ENCODE assay signal across 8 cellular contexts in the genomic region with DNA sequence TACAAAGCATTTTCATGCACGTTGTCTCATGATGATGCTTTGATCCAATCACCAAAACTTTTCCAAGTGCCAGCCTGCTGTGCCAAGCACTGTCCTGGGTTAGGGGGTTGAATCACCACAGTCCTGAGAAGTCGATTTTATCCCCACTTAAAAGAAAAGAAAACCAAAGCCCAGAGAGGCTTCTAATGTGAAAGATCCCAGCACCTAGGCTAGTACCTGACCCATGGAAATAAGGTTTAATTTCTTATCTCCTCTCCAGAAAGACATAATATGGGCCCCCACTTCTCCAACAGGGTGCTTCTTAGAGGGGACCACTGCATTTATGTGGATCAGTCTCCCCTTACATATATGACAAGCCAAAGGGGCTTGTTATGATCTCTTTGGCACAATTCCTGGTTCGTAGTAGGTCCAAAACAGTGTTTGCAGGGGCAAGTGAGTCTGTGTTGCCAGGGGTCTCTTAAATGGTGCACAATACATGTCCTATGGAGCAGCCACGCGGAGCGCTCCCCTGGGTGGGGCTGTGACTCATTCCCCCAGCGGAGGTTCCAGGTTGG. TPM values are rescaled to one million over a fixed set of nuclear protein-coding genes. Genes with fewer than 3 reads are reported as not detected.
DNase-seq lines count a peak whose midpoint lies in the region; ATAC-seq, FAIRE-seq and TF ChIP-seq lines count a peak whose summit lies in the region.

No MANE protein-coding gene starts in this region.

- H3K36me3 Mint-ChIP-seq in T-helper 1 cell treated with Interleukin-12 subunit alpha and Interleukin-12 subunit beta and Interleukin-4 antibody, amounts not matched to agents 30 μg/mL and 1 μg/mL, for 36 hours (ENCODE audit: low read depth), result peaks cover 3% of the 10 kb centered on the region
- H3K36me3 Mint-ChIP-seq in activated T-helper 2 cell treated with anti-CD3 and anti-CD28 coated beads, Interferon-gamma antibody, Interleukin-2, Interleukin-4, amounts not matched to agents 10 μg/mL and 5 μg/mL and 100 μg/mL, durations not matched to agents 14 hours and 24 hours and 36 hours (ENCODE audit: low read depth), result no peaks in the 10 kb centered on the region

- no peak for ATAC-seq in HG02588 (IDR thresholded peaks at IDR 0.05; ENCODE audit: unreplicated experiment)

- H3K4me1 ChIP-seq in kidney (ENCODE audit: control insufficient read depth in 1 of 2, insufficient read depth in 1 of 2, low read depth in 1 of 2, low read length in 2 of 2) (peaks cover 22 to 29% of the 10 kb centered on the region in 2 donors), subcutaneous abdominal adipose tissue (ENCODE audit: control insufficient read depth in 5 of 5, insufficient read depth in 5 of 5, low read length in 5 of 5) (peaks cover 12 to 71% (median 56%) of the 10 kb centered on the region in 5 donors)

- DNase-seq in T-helper 1 cell (no peak), kidney (peak; percentile 10), NCI-H69 (lab: John Stamatoyannopoulos, UW) (no peak)
- no peak for DNase-seq in activated T-helper 2 cell treated with anti-CD3 and anti-CD28 coated beads, Interferon-gamma antibody, Interleukin-2, Interleukin-4, amounts not matched to agents 10 μg/mL and 5 μg/mL and 100 μg/mL, durations not matched to agents 14 hours and 24 hours and 36 hours (ENCODE audit: low spot score)
- no peak for DNase-seq in activated effector memory CD4-positive, alpha-beta T cell treated with anti-CD3 and anti-CD28 coated beads, Interleukin-2, amount 50 U/mL, for 16 hours

- H3K9ac ChIP-seq in kidney (ENCODE audit: low read length in 2 of 2) (peak overlapping the region in 1 of 2 donors; percentile 17), subcutaneous abdominal adipose tissue (ENCODE audit: low read length in 5 of 5) (peak overlapping the region in 3 of 5 donors; percentile 7 to 64 (median 31))

- FAIRE-seq in kidney (lab: Jason Lieb, UNC), result no peak

- H3K4me3 ChIP-seq in kidney (ENCODE audit: low read length in 2 of 2) (peak overlapping the region; percentile 7 to 80), subcutaneous abdominal adipose tissue (ENCODE audit: low read depth in 1 of 5, low read length in 5 of 5) (peak overlapping the region in 3 of 5 donors; percentile 82 to 85 (median 83))

- peak overlapping the region; percentile 96 for H3K4me3 Mint-ChIP-seq in T-helper 1 cell treated with Interleukin-12 subunit alpha and Interleukin-12 subunit beta and Interleukin-4 antibody, amounts not matched to agents 30 μg/mL and 1 μg/mL, for 36 hours
- H3K4me3 Mint-ChIP-seq in activated T-helper 2 cell treated with anti-CD3 and anti-CD28 coated beads, Interferon-gamma antibody, Interleukin-2, Interleukin-4, amounts not matched to agents 10 μg/mL and 5 μg/mL and 100 μg/mL, durations not matched to agents 14 hours and 24 hours and 36 hours (ENCODE audit: low read depth), result peak overlapping the region; percentile 84

- peaks cover 4% of the 10 kb centered on the region for H3K27me3 Mint-ChIP-seq in T-helper 1 cell treated with Interleukin-12 subunit alpha and Interleukin-12 subunit beta and Interleukin-4 antibody, amounts not matched to agents 30 μg/mL and 1 μg/mL, for 36 hours (ENCODE audit: low read depth)
- H3K27me3 Mint-ChIP-seq in activated T-helper 2 cell treated with anti-CD3 and anti-CD28 coated beads, Interferon-gamma antibody, Interleukin-2, Interleukin-4, amounts not matched to agents 10 μg/mL and 5 μg/mL and 100 μg/mL, durations not matched to agents 14 hours and 24 hours and 36 hours (ENCODE audit: low read depth), result no peaks in the 10 kb centered on the region

- no peaks in the 10 kb centered on the region for H3K9me3 ChIP-seq in kidney (ENCODE audit: control insufficient read depth in 1 of 2, low read length in 2 of 2)
- no peaks in the 10 kb centered on the region for H3K9me3 ChIP-seq in subcutaneous abdominal adipose tissue (ENCODE audit: control insufficient read depth in 5 of 5, low read length in 5 of 5)

- intact Hi-C loops in activated T-helper 2 cell treated with anti-CD3 and anti-CD28 coated beads, Interferon-gamma antibody, Interleukin-2, Interleukin-4, amounts not matched to agents 10 μg/mL and 5 μg/mL and 100 μg/mL, durations not matched to agents 14 hours and 24 hours and 36 hours (cut with micrococcal nuclease), result loop anchor here (1.0 to 5.0 kb wide), 8 partner anchors 9 to 237 kb away; partner anchors contain the start of genes CENATAC, CXCR5, DPAGT1 and RPS25
- intact Hi-C loops in kidney (cut with DNase I), result no loop called here

- H3K27ac Mint-ChIP-seq in T-helper 1 cell treated with Interleukin-12 subunit alpha and Interleukin-12 subunit beta and Interleukin-4 antibody, amounts not matched to agents 30 μg/mL and 1 μg/mL, for 36 hours, result peak overlapping the region; percentile 78
- peak overlapping the region; percentile 91 for H3K27ac Mint-ChIP-seq in activated T-helper 2 cell treated with anti-CD3 and anti-CD28 coated beads, Interferon-gamma antibody, Interleukin-2, Interleukin-4, amounts not matched to agents 10 μg/mL and 5 μg/mL and 100 μg/mL, durations not matched to agents 14 hours and 24 hours and 36 hours

- peaks cover 46% of the 10 kb centered on the region for H3K4me1 Mint-ChIP-seq in T-helper 1 cell treated with Interleukin-12 subunit alpha and Interleukin-12 subunit beta and Interleukin-4 antibody, amounts not matched to agents 30 μg/mL and 1 μg/mL, for 36 hours (ENCODE audit: low read depth)
- peaks cover 50% of the 10 kb centered on the region for H3K4me1 Mint-ChIP-seq in activated T-helper 2 cell treated with anti-CD3 and anti-CD28 coated beads, Interferon-gamma antibody, Interleukin-2, Interleukin-4, amounts not matched to agents 10 μg/mL and 5 μg/mL and 100 μg/mL, durations not matched to agents 14 hours and 24 hours and 36 hours (ENCODE audit: low read depth)

- H3K36me3 ChIP-seq in kidney (ENCODE audit: control insufficient read depth in 1 of 2, insufficient read depth in 2 of 2, low read length in 2 of 2) (no peaks in the 10 kb centered on the region), subcutaneous abdominal adipose tissue (ENCODE audit: control insufficient read depth in 5 of 5, insufficient read depth in 5 of 5, low read length in 5 of 5) (no peaks in the 10 kb centered on the region)

- H3K27ac ChIP-seq in kidney (ENCODE audit: low read depth in 2 of 2, low read length in 2 of 2), result peak overlapping the region; percentile 98
- H3K27ac ChIP-seq in subcutaneous abdominal adipose tissue (ENCODE audit: low read depth, low read length), result peak overlapping the region; percentile 98

- TF ChIP-seq CTCF in kidney (IDR thresholded peaks at IDR 0.05; ENCODE audit: borderline replicate concordance, extremely low read depth, insufficient read depth), result no peak

- no peaks in the 10 kb centered on the region for H3K9me3 Mint-ChIP-seq in T-helper 1 cell treated with Interleukin-12 subunit alpha and Interleukin-12 subunit beta and Interleukin-4 antibody, amounts not matched to agents 30 μg/mL and 1 μg/mL, for 36 hours
- no peaks in the 10 kb centered on the region for H3K9me3 Mint-ChIP-seq in activated T-helper 2 cell treated with anti-CD3 and anti-CD28 coated beads, Interferon-gamma antibody, Interleukin-2, Interleukin-4, amounts not matched to agents 10 μg/mL and 5 μg/mL and 100 μg/mL, durations not matched to agents 14 hours and 24 hours and 36 hours

- no peaks in the 10 kb centered on the region for H3K27me3 ChIP-seq in subcutaneous abdominal adipose tissue (ENCODE audit: control insufficient read depth in 5 of 5, insufficient read depth in 4 of 5, low read length in 5 of 5)

RNA-seq across cellular contexts. Expression of gene BCL9L, which starts 1.9 kb away (rescaled TPM):
- total RNA-seq in activated T-helper 2 cell treated with anti-CD3 and anti-CD28 coated beads, Interferon-gamma antibody, Interleukin-2, Interleukin-4, amounts not matched to agents 10 μg/mL and 5 μg/mL and 100 μg/mL, durations not matched to agents 14 hours and 24 hours and 36 hours, result 21.9 and 23.7 TPM in 2 replicates
- total RNA-seq in kidney, result 57.5 TPM
- polyA plus RNA-seq in kidney (ENCODE audit: insufficient read depth, low read depth, low replicate concordance), result 5.0 TPM

RNA-seq across cellular contexts. Expression of gene UPK2, which starts 28.5 kb away (rescaled TPM):
- 0.21 TPM in 1 of 2 replicates, not detected in the other for total RNA-seq in activated T-helper 2 cell treated with anti-CD3 and anti-CD28 coated beads, Interferon-gamma antibody, Interleukin-2, Interleukin-4, amounts not matched to agents 10 μg/mL and 5 μg/mL and 100 μg/mL, durations not matched to agents 14 hours and 24 hours and 36 hours
- total RNA-seq in kidney, result not detected
- polyA plus RNA-seq in kidney (ENCODE audit: insufficient read depth, low read depth, low replicate concordance), result not detected

RNA-seq across cellular contexts. Expression of gene FOXR1, which starts 43.9 kb away (rescaled TPM):
- not detected in 2 replicates for total RNA-seq in activated T-helper 2 cell treated with anti-CD3 and anti-CD28 coated beads, Interferon-gamma antibody, Interleukin-2, Interleukin-4, amounts not matched to agents 10 μg/mL and 5 μg/mL and 100 μg/mL, durations not matched to agents 14 hours and 24 hours and 36 hours
- total RNA-seq in kidney, result not detected
- polyA plus RNA-seq in kidney (ENCODE audit: insufficient read depth, low read depth, low replicate concordance), result not detected

RNA-seq across cellular contexts. Expression of gene CXCR5, which starts 43.9 kb away (rescaled TPM):
- total RNA-seq in activated T-helper 2 cell treated with anti-CD3 and anti-CD28 coated beads, Interferon-gamma antibody, Interleukin-2, Interleukin-4, amounts not matched to agents 10 μg/mL and 5 μg/mL and 100 μg/mL, durations not matched to agents 14 hours and 24 hours and 36 hours, result 7.5 and 8.1 TPM in 2 replicates
- 1.1 TPM for total RNA-seq in kidney
- not detected for polyA plus RNA-seq in kidney (ENCODE audit: insufficient read depth, low read depth, low replicate concordance)
